ENCODE assay signal across 13 cellular contexts in genomic region chr5:157460921-157461792, GRCh38. TPM values are rescaled to one million over a fixed set of nuclear protein-coding genes. Genes with fewer than 3 reads are reported as not detected.
A peak's percentile ranks its signal among the peaks of the same experiment; 100 is the strongest.
DNase-seq lines count a peak whose midpoint lies in the region; ATAC-seq, FAIRE-seq and TF ChIP-seq lines count a peak whose summit lies in the region.
"Had no signal": no experiment of that assay in that cellular context is flagged by ENCODE, and none has a peak within 500 bp of the region (broad histone marks: within the 10 kb centered on the region; RNA-seq: fewer than 3 reads in every experiment).

No MANE protein-coding gene starts in this region.

- no peaks in the 10 kb centered on the region for H3K36me3 ChIP-seq in GM12878 (ENCODE audit: control insufficient read depth in 2 of 2, insufficient read depth in 2 of 2, low read length in 1 of 2)
- H3K36me3 ChIP-seq: BE2C, heart left ventricle had no signal

- TF ChIP-seq CTCF in natural killer cell (IDR thresholded peaks at IDR 0.05) (no peak), GM12878 (IDR thresholded peaks at IDR 0.05 in 2 of 3, conservative IDR thresholded peaks at IDR 0.05 in 1 of 3; ENCODE audit: control insufficient read depth in 2 of 3, extremely low read depth in 1 of 3, insufficient read depth in 1 of 3, low read depth in 3 of 3, low read length in 3 of 3) (no peak)

- H3K4me3 ChIP-seq in GM12878 = no peak overlapping the region

- H3K9ac ChIP-seq in GM12878 (ENCODE audit: control insufficient read depth, insufficient read depth, low read length) = no peak overlapping the region

- H3K9me3 ChIP-seq in GM12878 (replicated peaks; ENCODE audit: control insufficient read depth, insufficient read depth, low read length) = no peaks in the 10 kb centered on the region
- H3K9me3 ChIP-seq: BE2C, heart left ventricle had no signal

- in situ Hi-C loops in GM12878 (cut with MboI) = no loop called here

- 0 out of 2 replicates have a peak overlapping the region, but pooled peaks have one; percentile 93 for H3K4me2 ChIP-seq in GM12878 (ENCODE audit: control insufficient read depth, insufficient read depth)

- RAD21 ChIA-PET in GM12878 (lab: Charles Lee; ENCODE audit: unreplicated experiment) = interaction anchor here (0.5 to 1.3 kb wide), 4 partner anchors 15 to 207 kb away, joined by 3 to 5 read pairs (median 4); no protein-coding TSS in a partner anchor

- BruUV-seq in GM12878 (replicated peaks; lab: Mats Ljungman, UMichigan) = no TSS peak

- peaks cover 29% of the 10 kb centered on the region for H3K4me1 ChIP-seq in GM12878 (ENCODE audit: control insufficient read depth, insufficient read depth, low read length)
- H3K4me1 ChIP-seq: BE2C had no signal

- no peak overlapping the region for H3K27ac Mint-ChIP-seq in natural killer cell treated with Interleukin-12 subunit alpha and Interleukin-12 subunit beta and Interleukin-15 and Interleukin-18, amount 100 ng/mL, for 72 hours
- no peak overlapping the region for H3K27ac Mint-ChIP-seq in natural killer cell
- H3K27ac Mint-ChIP-seq: dendritic cell treated with granulocyte-macrophage colony-stimulating factor and Interleukin-4, amounts not matched to agents 40 ng/mL and 50 ng/mL, for 4 days had no signal

- H2AFZ ChIP-seq in GM12878 (ENCODE audit: control insufficient read depth, low read depth, low read length) = no peak overlapping the region

- H3K79me2 ChIP-seq in GM12878 (ENCODE audit: control insufficient read depth, insufficient read depth, low read length) = no peaks in the 10 kb centered on the region

- H3K27me3 ChIP-seq in GM12878 (replicated peaks in 1 of 2; ENCODE audit: control insufficient read depth in 2 of 2, insufficient read depth in 2 of 2, low read length in 1 of 2) (no peaks in the 10 kb centered on the region; a peak in 2 of 4 replicates), layer of hippocampus (ENCODE audit: control insufficient read depth, insufficient read depth, low read length) (no peaks in the 10 kb centered on the region)

- SMC1A ChIA-PET in GM12878 (lab: Charles Lee; ENCODE audit: uncharacterized antibody, unreplicated experiment) = interaction anchor here (1.2 to 1.3 kb wide), 3 partner anchors 11 to 30 kb away, joined by 3 to 8 read pairs (median 4); no protein-coding TSS in a partner anchor

- no peaks in the 10 kb centered on the region for H3K36me3 Mint-ChIP-seq in natural killer cell treated with Interleukin-12 subunit alpha and Interleukin-12 subunit beta and Interleukin-15 and Interleukin-18, amount 100 ng/mL, for 72 hours
- no peaks in the 10 kb centered on the region for H3K36me3 Mint-ChIP-seq in natural killer cell

- H3K27me3 Mint-ChIP-seq in natural killer cell treated with Interleukin-12 subunit alpha and Interleukin-12 subunit beta and Interleukin-15 and Interleukin-18, amount 100 ng/mL, for 72 hours = peaks cover 17 to 19% of the 10 kb centered on the region in 2 donors
- peaks cover 34 to 37% of the 10 kb centered on the region in 2 donors for H3K27me3 Mint-ChIP-seq in natural killer cell (ENCODE audit: low read depth in 2 of 2)

- H3K9me3 Mint-ChIP-seq in natural killer cell treated with Interleukin-12 subunit alpha and Interleukin-12 subunit beta and Interleukin-15 and Interleukin-18, amount 100 ng/mL, for 72 hours = no peaks in the 10 kb centered on the region
- no peaks in the 10 kb centered on the region for H3K9me3 Mint-ChIP-seq in natural killer cell
- H3K9me3 Mint-ChIP-seq: dendritic cell treated with granulocyte-macrophage colony-stimulating factor and Interleukin-4, amounts not matched to agents 40 ng/mL and 50 ng/mL, for 4 days had no signal

- peak overlapping the region; percentile 47 for H3K4me3 Mint-ChIP-seq in natural killer cell treated with Interleukin-12 subunit alpha and Interleukin-12 subunit beta and Interleukin-15 and Interleukin-18, amount 100 ng/mL, for 72 hours
- H3K4me3 Mint-ChIP-seq in natural killer cell = no peak overlapping the region

- no peak for ATAC-seq in natural killer cell treated with Interleukin-12 subunit alpha and Interleukin-12 subunit beta and Interleukin-15 and Interleukin-18, amount 100 ng/mL, for 72 hours
- ATAC-seq in natural killer cell = no peak
- ATAC-seq in GM12878 = no peak
- no peak for ATAC-seq in GM21447 (IDR thresholded peaks at IDR 0.05; ENCODE audit: unreplicated experiment)

- no peaks in the 10 kb centered on the region for H4K20me1 ChIP-seq in GM12878 (ENCODE audit: control insufficient read depth, insufficient read depth)

- no peak for TF ChIP-seq POLR2A in GM12878 (IDR thresholded peaks at IDR 0.05; ENCODE audit: low read depth, low read length)

- no peak for TF ChIP-seq EP300 in GM12878 (IDR thresholded peaks at IDR 0.05; ENCODE audit: borderline replicate concordance in 1 of 2, control insufficient read depth in 1 of 2, low read depth in 2 of 2, low read length in 2 of 2)

- peaks cover 21 to 37% of the 10 kb centered on the region in 2 donors for H3K4me1 Mint-ChIP-seq in natural killer cell treated with Interleukin-12 subunit alpha and Interleukin-12 subunit beta and Interleukin-15 and Interleukin-18, amount 100 ng/mL, for 72 hours (ENCODE audit: low read depth in 2 of 2)
- peaks cover 0 to 11% of the 10 kb centered on the region in 2 donors for H3K4me1 Mint-ChIP-seq in natural killer cell

- POLR2A ChIA-PET in GM12878 (lab: Charles Lee) = interaction anchor here (0.5 kb wide), 1 partner anchor 274 kb away, joined by 3 read pairs; no protein-coding TSS in a partner anchor

- 51% methylated on average over 4 of the region's 4 CpGs for WGBS in GM12878 (ENCODE audit: insufficient coverage, insufficient replicate concordance, low lambda C conversion rate, missing lambda C conversion rate)

- no peak overlapping the region for H3K27ac ChIP-seq in GM12878 (ENCODE audit: control insufficient read depth, insufficient read depth)
- peak overlapping the region; percentile 90 for H3K27ac ChIP-seq in layer of hippocampus (ENCODE audit: low read depth, low read length)

- intact Hi-C loops in natural killer cell (cut with micrococcal nuclease) (no loop called here), GM12878 (cut with micrococcal nuclease; ENCODE audit: unreplicated experiment) (loop anchor here (10.0 kb wide), 1 partner anchor 206 kb away; no protein-coding TSS in a partner anchor)

- peak; percentile 54 for DNase-seq in natural killer cell treated with Interleukin-12 subunit alpha and Interleukin-12 subunit beta and Interleukin-15 and Interleukin-18, amount 100 ng/mL, for 72 hours (ENCODE audit: low spot score)
- no peak for DNase-seq in natural killer cell
- DNase-seq in GM12878 (ENCODE audit: low read depth, low spot score) = no peak
- DNase-seq in ureter (ENCODE audit: low spot score) = peak; percentile 53
- no peak for DNase-seq in NAMALWA (ENCODE audit: low spot score)
- DNase-seq in dedifferentiated amniotic fluid mesenchymal stem cell (ENCODE audit: extremely low spot score) = no peak
- DNase-seq: BE2C, heart left ventricle, NCI-H2227 treated with DMSO at 0.1 percent for 48 hours had no signal

- CTCF ChIA-PET in GM12878 (lab: Yijun Ruan, JAX) = interaction anchor here (0.7 to 17.4 kb wide), 7 partner anchors 8 to 282 kb away, joined by 3 to 248 read pairs (median 4); partner anchors contain the start of gene LSM11

- TF ChIP-seq RAD21 in GM12878 (IDR thresholded peaks at IDR 0.05; ENCODE audit: insufficient read depth, low read depth, low read length) = no peak

- no peak for FAIRE-seq in GM12878 (lab: Jason Lieb, UNC)

TF ChIP-seq in GM12878, 131 proteins besides CTCF, POLR2A, EP300 and RAD21 (continues in another document):
- TF ChIP-seq SP1 (IDR thresholded peaks at IDR 0.05; ENCODE audit: low read depth, low read length) (no peak), SMC3 (IDR thresholded peaks at IDR 0.05; ENCODE audit: borderline replicate concordance, low read length) (no peak), NRF1 (conservative IDR thresholded peaks at IDR 0.05; ENCODE audit: low read depth, low read length) (no peak), RELA (IDR thresholded peaks at IDR 0.05; ENCODE audit: borderline replicate concordance, partially characterized antibody) (no peak), YBX1 (IDR thresholded peaks at IDR 0.05) (no peak), IRF3 (IDR thresholded peaks at IDR 0.05) (no peak), ZZZ3 (IDR thresholded peaks at IDR 0.05; ENCODE audit: control insufficient read depth, insufficient read length, low read depth) (no peak)

RNA-seq across cellular contexts. Expression of gene NIPAL4, which starts 1.1 kb away (rescaled TPM):
- total RNA-seq in natural killer cell treated with Interleukin-12 subunit alpha and Interleukin-12 subunit beta and Interleukin-15 and Interleukin-18, amount 100 ng/mL, for 72 hours = 1 to 10 TPM in 1 of 2 donors, under 1 TPM in 1; 0.43 to 1.2 TPM
- total RNA-seq in natural killer cell = 1 to 10 TPM in 1 of 3 donors, under 1 TPM in 1, not detected in 1; 0.39 to 1.3 TPM
- 3.4 and 3.5 TPM in 2 replicates for total RNA-seq in GM12878 (2013; cell fraction: nucleolus; rRNA removed)
- total RNA-seq in GM12878 (2014; rRNA removed) = 6.6 and 7.3 TPM in 2 replicates
- 3.9 and 4.1 TPM in 2 replicates for total RNA-seq in GM12878 (2014; rRNA removed; fragmentation: Illumina TruSeq; extraction: Trizol)
- total RNA-seq in GM12878 (2021) = 9.7 and 10.5 TPM in 2 replicates
- polyA plus RNA-seq in GM12878 (2011; ENCODE audit: low read depth) = 1.1 TPM
- 0.03 and 0.11 TPM in 2 replicates for polyA plus RNA-seq in GM12878 (2011; rRNA removed)
- polyA plus RNA-seq in GM12878 (2011; cell fraction: cytosol; rRNA removed) = 0.12 and 0.15 TPM in 2 replicates
- polyA plus RNA-seq in GM12878 (2011; cell fraction: nucleus; rRNA removed) = 0.03 and 0.22 TPM in 2 replicates
- polyA plus RNA-seq in GM12878 (2012) = 0.69 and 1.3 TPM in 2 replicates
- polyA plus RNA-seq in GM12878 (2014; fragmentation: Illumina TruSeq; extraction: Trizol) = 10.3 and 12.5 TPM in 2 replicates
- polyA plus RNA-seq in GM12878 (2014; fragmentation: Nextera tagmentation; extraction: Ambion mirVana) = 1 to 10 TPM; 3.3 to 5.2 TPM
- polyA plus RNA-seq in GM12878 (2014; rRNA removed) = 4.5 and 4.8 TPM in 2 replicates
- polyA plus RNA-seq in GM12878 (2016; fragmentation: Nextera tagmentation; extraction: Ambion mirVana) = 10 to 100 TPM; 12.8 to 15.5 TPM
- not detected in 2 replicates for polyA minus RNA-seq in GM12878 (2011; rRNA and poly(A)+ RNA removed)
- polyA minus RNA-seq in GM12878 (2011; cell fraction: cytosol; rRNA and poly(A)+ RNA removed) = not detected in 2 replicates
- 0.24 TPM in 1 of 2 replicates, not detected in the other for polyA minus RNA-seq in GM12878 (2011; cell fraction: nucleus; rRNA and poly(A)+ RNA removed)
- total RNA-seq in ureter = 49.8 TPM
- total RNA-seq: lung microvascular endothelial cell had no signal

Comparison
In these comparisons a context has a peak if more than half of its experiments do, and no peak if none do; other contexts are left out.
1. DNase-seq: peak in natural killer cell treated with Interleukin-12 subunit alpha and Interleukin-12 subunit beta and Interleukin-15 and Interleukin-18, amount 100 ng/mL, for 72 hours (single experiment) and ureter (single experiment); none in natural killer cell (single experiment), GM12878 (single experiment), NAMALWA (single experiment) and dedifferentiated amniotic fluid mesenchymal stem cell (single experiment).